ENCODE assay signal across 8 cellular contexts in genomic region chr19:2477141-2477710, GRCh38. TPM values are rescaled to one million over a fixed set of nuclear protein-coding genes. Genes with fewer than 3 reads are reported as not detected.
DNase-seq lines count a peak whose midpoint lies in the region; ATAC-seq and TF ChIP-seq lines count a peak whose summit lies in the region.

No MANE protein-coding gene starts in this region.

- H3K9me3 ChIP-seq in duodenal mucosa (ENCODE audit: control insufficient read depth in 1 of 2, low read length in 2 of 2) (no peaks in the 10 kb centered on the region), mesodermal cell (ENCODE audit: control insufficient read depth, low read length) (peaks cover 4% of the 10 kb centered on the region), tibial nerve (no peaks in the 10 kb centered on the region)

- ATAC-seq in SK-N-SH treated with all-trans-retinoic acid at 6 μM for 48 hours, result peak; percentile 0; the same call in 1 of the 3 replicates
- no peak for ATAC-seq in GM19023 (IDR thresholded peaks at IDR 0.05; ENCODE audit: unreplicated experiment)

- TF ChIP-seq CTCF in tibial nerve (IDR thresholded peaks at IDR 0.05), result no peak

- peak overlapping the region; percentile 44 for H3K27ac ChIP-seq in duodenal mucosa (ENCODE audit: low read depth, low read length)
- peak overlapping the region; percentile 91 for H3K27ac ChIP-seq in mesodermal cell (ENCODE audit: low read depth, low read length, severe bottlenecking)
- peak overlapping the region; percentile 66 to 95 (median 90) for H3K27ac ChIP-seq in tibial nerve

- peak overlapping the region; percentile 75 to 82 for H3K9ac ChIP-seq in duodenal mucosa (ENCODE audit: low read depth in 1 of 2, low read length in 2 of 2)

- WGBS in mesodermal cell (ENCODE audit: insufficient coverage in 2 of 2), 2 experiments, result 1 to 5% methylated on average over 17 to 23 of the region's 27 CpGs
- 8 to 10% methylated on average over 7 to 23 of the region's 27 CpGs for WGBS in tibial nerve, 2 donors

- H3K27me3 ChIP-seq in duodenal mucosa (ENCODE audit: control insufficient read depth in 1 of 2, insufficient read depth in 2 of 2, low read length in 2 of 2) (no peaks in the 10 kb centered on the region), tibial nerve (no peaks in the 10 kb centered on the region)

- peaks cover 10 to 28% of the 10 kb centered on the region in 2 donors for H3K4me1 ChIP-seq in duodenal mucosa (ENCODE audit: control insufficient read depth in 1 of 2, insufficient read depth in 2 of 2, low read length in 2 of 2)
- peaks cover 6% of the 10 kb centered on the region for H3K4me1 ChIP-seq in mesodermal cell (ENCODE audit: control insufficient read depth, insufficient read depth, low read length, poor library complexity, severe bottlenecking)
- peaks cover 0 to 43% (median 18%) of the 10 kb centered on the region in 4 donors for H3K4me1 ChIP-seq in tibial nerve

- peak in 1 of 2 donors; percentile 63 for TF ChIP-seq EP300 in tibial nerve (IDR thresholded peaks at IDR 0.05)

- H3K36me3 ChIP-seq in duodenal mucosa (ENCODE audit: control insufficient read depth in 1 of 2, insufficient read depth in 2 of 2, low read length in 2 of 2), result no peaks in the 10 kb centered on the region
- H3K36me3 ChIP-seq in mesodermal cell (ENCODE audit: control insufficient read depth, insufficient read depth, low read length), result peaks cover 22% of the 10 kb centered on the region
- peaks cover 0 to 19% (median 0%) of the 10 kb centered on the region in 3 donors for H3K36me3 ChIP-seq in tibial nerve

- peak overlapping the region; percentile 85 to 99 for H3K4me3 ChIP-seq in duodenal mucosa (ENCODE audit: low read depth in 1 of 2, low read length in 2 of 2)
- peak overlapping the region; percentile 98 for H3K4me3 ChIP-seq in mesodermal cell (ENCODE audit: extremely low read depth, insufficient read depth, low read length, poor library complexity, severe bottlenecking)
- H3K4me3 ChIP-seq in tibial nerve, result peak overlapping the region; percentile 72 to 94 (median 83)

- DNase-seq in GM03348 (ENCODE audit: low spot score) (peak; percentile 27), tibial nerve (ENCODE audit: low spot score in 2 of 2) (no peak), H4 (ENCODE audit: low spot score) (no peak)
- no peak for DNase-seq in activated CD4-positive, CD25-positive, alpha-beta regulatory T cell (lab: John Stamatoyannopoulos, UW)

- TF ChIP-seq POLR2A in tibial nerve (IDR thresholded peaks at IDR 0.05), result no peak

TF ChIP-seq in SK-N-SH treated with all-trans-retinoic acid at 6 μM for 48 hours, 23 proteins besides CTCF, POLR2A, EP300 and RAD21:
- TF ChIP-seq PATZ1 (CRISPR knock-in tag; IDR thresholded peaks at IDR 0.05; ENCODE audit: borderline replicate concordance) (no peak), TCF4 (CRISPR knock-in tag; IDR thresholded peaks at IDR 0.05; ENCODE audit: borderline replicate concordance) (no peak), ISL1 (CRISPR knock-in tag; IDR thresholded peaks at IDR 0.05) (no peak), ZNF70 (CRISPR knock-in tag; IDR thresholded peaks at IDR 0.05) (no peak), ARNTL (CRISPR knock-in tag; IDR thresholded peaks at IDR 0.05; ENCODE audit: borderline replicate concordance, low read depth) (no peak), TSHZ2 (CRISPR knock-in tag; IDR thresholded peaks at IDR 0.05) (no peak), ZC3H10 (CRISPR knock-in tag; IDR thresholded peaks at IDR 0.05) (no peak), POU6F1 (CRISPR knock-in tag; IDR thresholded peaks at IDR 0.05; ENCODE audit: borderline replicate concordance, low read depth) (no peak), ZNF565 (CRISPR knock-in tag; conservative IDR thresholded peaks at IDR 0.05; ENCODE audit: low read depth) (no peak), CSRNP3 (CRISPR knock-in tag; IDR thresholded peaks at IDR 0.05) (no peak), CSDC2 (CRISPR knock-in tag; IDR thresholded peaks at IDR 0.05) (no peak), OSR1 (CRISPR knock-in tag; IDR thresholded peaks at IDR 0.05) (no peak)
TF ChIP-seq in SK-N-SH treated with all-trans-retinoic acid at 6 μM for 48 hours: peak in this region for 0.

RNA-seq across cellular contexts. Expression of gene GADD45B, which starts 1.3 kb away (rescaled TPM):
- polyA plus RNA-seq in mesodermal cell (2013, experiment 1 of 2), result 28.2 TPM
- 27.5 TPM for polyA plus RNA-seq in mesodermal cell (2013, experiment 2 of 2)
- total RNA-seq in tibial nerve, result 100 to 1,000 TPM; 230 to 440 (median 337) TPM
- 14.3 and 82.3 TPM in 2 replicates for total RNA-seq in H4 (2014; rRNA removed; shearing (Covaris generic))

RNA-seq across cellular contexts. Expression of gene LMNB2, which starts 20.5 kb away (rescaled TPM):
- polyA plus RNA-seq in mesodermal cell (2013, experiment 1 of 2), result 83.7 TPM
- polyA plus RNA-seq in mesodermal cell (2013, experiment 2 of 2), result 74.4 TPM
- total RNA-seq in tibial nerve, result 10 to 100 TPM; 15.3 to 53.1 (median 25.9) TPM
- total RNA-seq in H4 (2014; rRNA removed; shearing (Covaris generic)), result 64.3 and 86.4 TPM in 2 replicates

RNA-seq across cellular contexts. Expression of gene TIMM13, which starts 49.8 kb away (rescaled TPM):
- 96.2 TPM for polyA plus RNA-seq in mesodermal cell (2013, experiment 1 of 2)
- 71.7 TPM for polyA plus RNA-seq in mesodermal cell (2013, experiment 2 of 2)
- 10 to 100 TPM; 28.8 to 48.9 (median 32.3) TPM for total RNA-seq in tibial nerve
- 39.9 and 40.8 TPM in 2 replicates for total RNA-seq in H4 (2014; rRNA removed; shearing (Covaris generic))
